8 cellular contexts compared by ENCODE assay signal in the genomic region with DNA sequence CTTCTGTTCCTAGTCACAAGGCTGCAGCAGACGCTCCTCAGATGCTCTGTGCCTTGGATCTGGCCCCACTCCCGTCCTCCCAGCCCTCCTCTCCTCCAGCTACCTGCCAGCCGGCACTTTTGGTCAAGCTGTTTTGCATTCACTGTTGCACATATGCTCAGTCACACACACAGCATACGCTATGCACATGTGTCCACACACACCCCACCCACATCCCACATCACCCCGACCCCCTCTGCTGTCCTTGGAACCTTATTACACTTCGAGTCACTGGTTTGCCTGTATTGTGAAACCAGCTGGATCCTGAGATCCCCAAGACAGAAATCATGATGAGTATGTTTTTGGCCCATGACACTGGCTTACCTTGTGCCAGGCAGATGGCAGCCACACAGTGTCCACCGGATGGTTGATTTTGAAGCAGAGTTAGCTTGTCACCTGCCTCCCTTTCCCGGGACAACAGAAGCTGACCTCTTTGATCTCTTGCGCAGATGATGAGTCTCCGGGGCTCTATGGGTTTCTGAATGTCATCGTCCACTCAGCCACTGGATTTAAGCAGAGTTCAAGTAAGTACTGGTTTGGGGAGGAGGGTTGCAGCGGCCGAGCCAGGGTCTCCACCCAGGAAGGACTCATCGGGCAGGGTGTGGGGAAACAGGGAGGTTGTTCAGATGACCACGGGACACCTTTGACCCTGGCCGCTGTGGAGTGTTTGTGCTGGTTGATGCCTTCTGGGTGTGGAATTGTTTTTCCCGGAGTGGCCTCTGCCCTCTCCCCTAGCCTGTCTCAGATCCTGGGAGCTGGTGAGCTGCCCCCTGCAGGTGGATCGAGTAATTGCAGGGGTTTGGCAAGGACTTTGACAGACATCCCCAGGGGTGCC.
DNase-seq lines count a peak whose midpoint lies in the region; ATAC-seq, FAIRE-seq and TF ChIP-seq lines count a peak whose summit lies in the region.

No MANE protein-coding gene starts in this region.

- BruUV-seq in A673 (replicated peaks; lab: Mats Ljungman, UMichigan), result no TSS peak

- DNase-seq in A673 (ENCODE audit: low spot score), result peak; percentile 63
- peak; percentile 84 for DNase-seq in GM13976 (ENCODE audit: low spot score)
- DNase-seq in RCC 7860 (ENCODE audit: low spot score), result peak; percentile 12
- peak; percentile 31 for DNase-seq in activated effector memory CD4-positive, alpha-beta T cell treated with Interleukin-2 at 50 U/mL for 16 hours
- peak; percentile 82 for DNase-seq in glutamatergic neuron
- DNase-seq in retinal pigment epithelial cell (ENCODE audit: low read depth), result no peak
- DNase-seq in DMS153 treated with DMSO at 0.1 percent for 48 hours (lab: John Stamatoyannopoulos, UW; ENCODE audit: unreplicated experiment), result no peak

- no peaks in the 10 kb centered on the region for H3K9me3 ChIP-seq in A673 (ENCODE audit: low read depth, low read length, poor library complexity, severe bottlenecking)

- FAIRE-seq in RCC 7860 (lab: Jason Lieb, UNC), result no peak

- H3K36me3 ChIP-seq in A673 (ENCODE audit: insufficient read depth, low read length, poor library complexity, severe bottlenecking), result peaks cover 20% of the 10 kb centered on the region

- TF ChIP-seq CTCF in A673 (conservative IDR thresholded peaks at IDR 0.05; ENCODE audit: low read depth, low read length) (peak; percentile 78), GM13976 (IDR thresholded peaks at IDR 0.05; ENCODE audit: borderline replicate concordance, control extremely low read depth, extremely low read depth, insufficient read depth, missing control alignments) (peak; percentile 45), glutamatergic neuron (IDR thresholded peaks at IDR 0.05; ENCODE audit: partially characterized antibody, unreplicated experiment) (peak; percentile 94), retinal pigment epithelial cell (conservative IDR thresholded peaks at IDR 0.05; ENCODE audit: low read depth, low read length) (peak; percentile 92)

- CTCF ChIA-PET in A673 (lab: Charles Lee), result interaction anchor here (0.5 to 1.7 kb wide), 8 partner anchors 8 to 179 kb away, joined by 3 to 7 read pairs (median 3); no protein-coding TSS in a partner anchor

- H3K9me3 Mint-ChIP-seq in glutamatergic neuron (ENCODE audit: unreplicated experiment), result peaks cover 32% of the 10 kb centered on the region

- no peak for ATAC-seq in GM21737 (IDR thresholded peaks at IDR 0.05; ENCODE audit: unreplicated experiment)

- H3K4me3 ChIP-seq in A673 (ENCODE audit: low read depth, low read length, poor library complexity, severe bottlenecking) (no peak overlapping the region), retinal pigment epithelial cell (ENCODE audit: low read length) (no peak overlapping the region)

- H3K27me3 ChIP-seq in A673 (replicated peaks; ENCODE audit: insufficient read depth, low read depth, low read length, poor library complexity), result no peaks in the 10 kb centered on the region

- peaks cover 56% of the 10 kb centered on the region for H3K4me1 Mint-ChIP-seq in glutamatergic neuron (ENCODE audit: low read depth, unreplicated experiment)

- POLR2A ChIA-PET in A673 (lab: Charles Lee; ENCODE audit: low non-redundant PET), result no interaction called here

- in situ Hi-C loops in GM13976 (cut with MboI; ENCODE audit: low sequenced_read_pairs, unreplicated experiment), result no loop called here

- no peak overlapping the region for H3K27ac ChIP-seq in A673 (ENCODE audit: low read depth, low read length, poor library complexity, severe bottlenecking)

- H3K27ac Mint-ChIP-seq in glutamatergic neuron (ENCODE audit: unreplicated experiment), result peak overlapping the region; percentile 95

- intact Hi-C loops in A673 (cut with micrococcal nuclease; ENCODE audit: unreplicated experiment), result no loop called here

- H3K4me3 Mint-ChIP-seq in glutamatergic neuron (ENCODE audit: unreplicated experiment), result peak overlapping the region; percentile 55

- peaks cover 11% of the 10 kb centered on the region for H3K36me3 Mint-ChIP-seq in glutamatergic neuron (ENCODE audit: unreplicated experiment)

- no peaks in the 10 kb centered on the region for H3K4me1 ChIP-seq in A673 (ENCODE audit: insufficient read depth, low read length, poor library complexity, severe bottlenecking)

- H3K27me3 Mint-ChIP-seq in glutamatergic neuron (ENCODE audit: unreplicated experiment), result peaks cover 11% of the 10 kb centered on the region

Comparison
In these comparisons a context has a peak if more than half of its experiments do, and no peak if none do; other contexts are left out.
1. DNase-seq: peak in A673 (single experiment), GM13976 (single experiment), RCC 7860 (single experiment), activated effector memory CD4-positive, alpha-beta T cell treated with Interleukin-2 at 50 U/mL for 16 hours (single experiment) and glutamatergic neuron (single experiment); none in retinal pigment epithelial cell (single experiment) and DMS153 treated with DMSO at 0.1 percent for 48 hours (single experiment).
2. Peak in every context shown above with its lines, with median percentiles within 50 percentile points of each other: CTCF ChIP-seq.